26 cellular contexts compared by ENCODE assay signal in genomic region chr9:109182550-109182939, GRCh38. TPM values are rescaled to one million over a fixed set of nuclear protein-coding genes. Genes with fewer than 3 reads are reported as not detected.
"Had no signal": no experiment of that assay in that cellular context is flagged by ENCODE, and none has a peak within 500 bp of the region (broad histone marks: within the 10 kb centered on the region; RNA-seq: fewer than 3 reads in every experiment).

No MANE protein-coding gene starts in this region.

- H3K79me2 ChIP-seq: parathyroid adenoma had no signal

- H3K9ac ChIP-seq: neural progenitor cell, parathyroid adenoma had no signal

- H3K4me3 Mint-ChIP-seq: naive thymus-derived CD4-positive, alpha-beta T cell; natural killer cell; nephron; neural progenitor cell; stimulated activated memory B cell treated with anti-CD40 and anti-IgM and Interleukin-4, amounts not matched to agents 10 μg/mL and 1 μg/mL and 100 μg/mL, for 72 hours; stimulated activated naive CD8-positive, alpha-beta T cell treated with anti-CD3 and anti-CD28 coated beads, Interleukin-15, amount 100 ng/mL, for 72 hours had no signal

- H3K4me2 ChIP-seq: neural progenitor cell, smooth muscle cell had no signal

- DNase-seq: naive thymus-derived CD4-positive, alpha-beta T cell; natural killer cell; occipital lobe; psoas muscle; spleen; stimulated activated CD4-positive, alpha-beta T cell treated with anti-CD3 and anti-CD28 coated beads, Interleukin-12 subunit alpha, Interleukin-12 subunit beta, amount 100 ng/mL, for 4 hours; stimulated activated CD4-positive, alpha-beta T cell treated with anti-CD3 and anti-CD28 coated beads, Interleukin-1b, Interleukin-23, amount 100 ng/mL, for 48 hours; stimulated activated CD4-positive, alpha-beta T cell treated with anti-CD3 and anti-CD28 coated beads, Interleukin-4, amount 100 ng/mL, for 1 hour; stimulated activated CD4-positive, alpha-beta T cell treated with anti-CD3 and anti-CD28 coated beads, Interleukin-4, amount 100 ng/mL, for 4 hours; stimulated activated CD8-positive, alpha-beta memory T cell treated with anti-CD3 and anti-CD28 coated beads, Interleukin-4, amount 100 ng/mL, for 48 hours; stimulated activated naive CD4-positive, alpha-beta T cell; stimulated activated naive CD8-positive, alpha-beta T cell treated with anti-CD3 and anti-CD28 coated beads, Interleukin-15, amount 100 ng/mL, for 72 hours; stimulated activated naive CD8-positive, alpha-beta T cell treated with anti-CD3 and anti-CD28 coated beads, Interleukin-15, Interleukin-2, amounts not matched to agents 100 U/mL and 50 U/mL, for 24 hours; uterus had no signal

- H3K36me3 ChIP-seq: neural progenitor cell, ovary, spleen, suprapubic skin, upper lobe of left lung, uterus had no signal

- H3K27ac Mint-ChIP-seq: natural killer cell; nephron; progenitor cell of endocrine pancreas; stimulated activated memory B cell treated with anti-CD40 and anti-IgM and Interleukin-4, amounts not matched to agents 10 μg/mL and 1 μg/mL and 100 μg/mL, for 72 hours; stimulated activated naive CD8-positive, alpha-beta T cell treated with anti-CD3 and anti-CD28 coated beads, Interleukin-15, amount 100 ng/mL, for 72 hours had no signal

- H3K4me3 ChIP-seq: neural progenitor cell, ovary, psoas muscle, skin epidermis, smooth muscle cell, spleen, suprapubic skin, testis, tibial nerve, upper lobe of left lung, uterus had no signal

- ATAC-seq: naive thymus-derived CD4-positive, alpha-beta T cell; natural killer cell; stimulated activated memory B cell treated with anti-CD40 and anti-IgM and Interleukin-4, amounts not matched to agents 10 μg/mL and 1 μg/mL and 100 μg/mL, for 72 hours; stimulated activated naive CD8-positive, alpha-beta T cell treated with anti-CD3 and anti-CD28 coated beads, Interleukin-15, amount 100 ng/mL, for 72 hours; stimulated activated naive CD8-positive, alpha-beta T cell treated with anti-CD3 and anti-CD28 coated beads, Interleukin-15, Interleukin-2, amounts not matched to agents 100 U/mL and 50 U/mL, for 24 hours had no signal

- H3K27ac ChIP-seq: neural progenitor cell, ovary, parathyroid adenoma, psoas muscle, skin epidermis, spleen, suprapubic skin, testis, tibial nerve, upper lobe of left lung, uterus had no signal

- H3K27me3 ChIP-seq: neural progenitor cell, ovary, testis, tibial nerve, upper lobe of left lung, uterus had no signal

- H3K4me1 Mint-ChIP-seq: natural killer cell, nephron had no signal

- H3K9me3 ChIP-seq: ovary, psoas muscle, spleen, suprapubic skin, testis, tibial nerve, upper lobe of left lung, uterus had no signal

- H3K36me3 Mint-ChIP-seq: naive thymus-derived CD4-positive, alpha-beta T cell; natural killer cell; neural progenitor cell; stimulated activated memory B cell treated with anti-CD40 and anti-IgM and Interleukin-4, amounts not matched to agents 10 μg/mL and 1 μg/mL and 100 μg/mL, for 72 hours had no signal

- H3K9me3 Mint-ChIP-seq: natural killer cell; nephron; neural progenitor cell; stimulated activated memory B cell treated with anti-CD40 and anti-IgM and Interleukin-4, amounts not matched to agents 10 μg/mL and 1 μg/mL and 100 μg/mL, for 72 hours; stimulated activated naive CD8-positive, alpha-beta T cell treated with anti-CD3 and anti-CD28 coated beads, Interleukin-15, amount 100 ng/mL, for 72 hours had no signal

- H2AFZ ChIP-seq: neural progenitor cell, parathyroid adenoma had no signal

- H3K4me1 ChIP-seq: neural progenitor cell, parathyroid adenoma, psoas muscle, spleen, suprapubic skin, testis, tibial nerve, upper lobe of left lung, uterus had no signal

RNA-seq across cellular contexts. Expression of gene FRRS1L, which starts 15.5 kb away (rescaled TPM):
- total RNA-seq: naive thymus-derived CD4-positive, alpha-beta T cell; natural killer cell; spleen had no signal
- polyA plus RNA-seq: naive thymus-derived CD4-positive, alpha-beta T cell; smooth muscle cell had no signal
